In genomic region chr5:177724858-177725257, GRCh38 we compare ENCODE assay signal across 3 cellular contexts. TPM values are rescaled to one million over a fixed set of nuclear protein-coding genes. Genes with fewer than 3 reads are reported as not detected.
"Had no signal": no experiment of that assay in that cellular context is flagged by ENCODE, and none has a peak within 500 bp of the region (broad histone marks: within the 10 kb centered on the region; RNA-seq: fewer than 3 reads in every experiment).

No MANE protein-coding gene starts in this region.

RNA-seq across cellular contexts. Expression of gene FAM153A, which starts 57.8 kb away (rescaled TPM):
- total RNA-seq: LHCN-M2, M059J, MCF 10A had no signal
